In the genomic region with DNA sequence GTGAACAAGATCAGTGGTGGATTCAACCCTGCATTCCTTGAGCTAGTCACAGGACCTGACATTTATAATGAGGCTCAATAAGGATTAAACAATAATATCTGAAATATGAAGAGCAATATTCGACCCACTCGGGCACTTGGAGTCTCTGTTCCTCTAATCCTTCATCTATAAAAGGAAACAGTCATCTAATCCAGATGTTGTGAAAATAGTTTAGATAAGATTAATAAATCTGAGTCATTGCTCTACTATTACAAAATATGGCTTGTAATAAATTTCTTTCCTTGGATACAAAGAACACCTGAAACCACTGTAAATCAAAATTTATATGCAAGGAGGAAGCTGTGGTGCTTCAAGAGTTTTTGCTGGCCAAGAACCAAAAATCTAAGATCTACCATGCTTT, we compare ENCODE assay signal across 18 cellular contexts.
DNase-seq lines count a peak whose midpoint lies in the region; ATAC-seq, FAIRE-seq and TF ChIP-seq lines count a peak whose summit lies in the region.
"Had no signal": no experiment of that assay in that cellular context is flagged by ENCODE, and none has a peak within 500 bp of the region (broad histone marks: within the 10 kb centered on the region; RNA-seq: fewer than 3 reads in every experiment).

No MANE protein-coding gene starts in this region.

- H3K27me3 ChIP-seq in RWPE2 (ENCODE audit: insufficient read depth, poor library complexity, severe bottlenecking) (no peaks in the 10 kb centered on the region), small intestine (ENCODE audit: control insufficient read depth in 2 of 2, insufficient read depth in 2 of 2, low read length in 2 of 2) (no peaks in the 10 kb centered on the region)
- H3K27me3 ChIP-seq: BE2C had no signal

- 15 to 46% (median 33%) methylated on average over 2 of the region's 2 CpGs for WGBS in small intestine, 3 donors

- H3K36me3 ChIP-seq in RWPE2 (ENCODE audit: low read depth) (no peaks in the 10 kb centered on the region), small intestine (ENCODE audit: control insufficient read depth in 2 of 2, insufficient read depth in 2 of 2, low read length in 2 of 2) (no peaks in the 10 kb centered on the region)
- H3K36me3 ChIP-seq: BE2C had no signal

- H3K4me3 ChIP-seq in RWPE2 (ENCODE audit: severe bottlenecking), result no peak overlapping the region
- no peak overlapping the region for H3K4me3 ChIP-seq in fibroblast of pulmonary artery (replicated peaks; ENCODE audit: low read depth, low read length)
- H3K4me3 ChIP-seq in small intestine (ENCODE audit: low read depth in 1 of 2, low read length in 2 of 2), result no peak overlapping the region
- H3K4me3 ChIP-seq: SK-N-MC had no signal

- ATAC-seq in RWPE2 (ENCODE audit: low read depth), result peak; percentile 71
- no peak for ATAC-seq in natural killer cell

- no peak for FAIRE-seq in small intestine (lab: Jason Lieb, UNC)
- FAIRE-seq: GM12891, H1 had no signal

- no peaks in the 10 kb centered on the region for H3K36me3 Mint-ChIP-seq in natural killer cell
- H3K36me3 Mint-ChIP-seq: IgD-negative memory B cell had no signal

- H3K9me3 ChIP-seq in RWPE2 (ENCODE audit: severe bottlenecking) (no peaks in the 10 kb centered on the region), small intestine (ENCODE audit: control insufficient read depth, low read depth) (no peaks in the 10 kb centered on the region)
- H3K9me3 ChIP-seq: BE2C had no signal

- no peaks in the 10 kb centered on the region for H3K27me3 Mint-ChIP-seq in natural killer cell (ENCODE audit: low read depth in 2 of 2)
- H3K27me3 Mint-ChIP-seq: IgD-negative memory B cell had no signal

- H3K27ac ChIP-seq in RWPE2 (ENCODE audit: poor library complexity, severe bottlenecking), result peak overlapping the region; percentile 48
- no peak overlapping the region for H3K27ac ChIP-seq in small intestine (ENCODE audit: low read depth in 1 of 2, low read length in 1 of 2)
- H3K27ac ChIP-seq: SK-N-MC had no signal

- peaks cover 3 to 8% of the 10 kb centered on the region in 2 donors for H3K9me3 Mint-ChIP-seq in natural killer cell
- H3K9me3 Mint-ChIP-seq: CD4-positive, alpha-beta T cell; IgD-negative memory B cell had no signal

- H3K4me3 Mint-ChIP-seq in natural killer cell, result no peak overlapping the region
- H3K4me3 Mint-ChIP-seq: CD4-positive, alpha-beta T cell; IgD-negative memory B cell had no signal

- H3K4me1 ChIP-seq in RWPE2 (ENCODE audit: insufficient read depth, poor library complexity, severe bottlenecking), result peaks cover 14% of the 10 kb centered on the region
- H3K4me1 ChIP-seq in small intestine (ENCODE audit: control insufficient read depth in 2 of 2, insufficient read depth in 1 of 2, low read depth in 1 of 2, low read length in 1 of 2), result no peaks in the 10 kb centered on the region
- H3K4me1 ChIP-seq: BE2C had no signal

- H3K4me1 Mint-ChIP-seq in natural killer cell, result no peaks in the 10 kb centered on the region
- H3K4me1 Mint-ChIP-seq: IgD-negative memory B cell had no signal

- DNase-seq in HCEC 1CT, result peak; percentile 57
- DNase-seq in RWPE2 (ENCODE audit: low spot score), result no peak
- DNase-seq in fibroblast of pulmonary artery (ENCODE audit: low read depth), result peak; percentile 28
- DNase-seq in small intestine, result peak; percentile 37
- DNase-seq in C1 segment of cervical spinal cord (lab: John Stamatoyannopoulos, UW), result no peak
- no peak for DNase-seq in natural killer cell
- no peak for DNase-seq in cerebellar nuclear complex (lab: John Stamatoyannopoulos, UW)
- DNase-seq: BE2C; CD4-positive, alpha-beta T cell; DND-41; NCI-H1694; NCI-H2171 treated with DMSO at 0.1 percent for 48 hours; NCI-H526; SHP77 treated with DMSO at 0.1 percent for 48 hours had no signal

- intact Hi-C loops in natural killer cell (cut with micrococcal nuclease), result no loop called here

- H3K27ac Mint-ChIP-seq in natural killer cell, result no peak overlapping the region
- H3K27ac Mint-ChIP-seq: CD4-positive, alpha-beta T cell; IgD-negative memory B cell had no signal

- TF ChIP-seq CTCF in RWPE2 (IDR thresholded peaks at IDR 0.05; ENCODE audit: poor library complexity, severe bottlenecking) (no peak), fibroblast of pulmonary artery (IDR thresholded peaks at IDR 0.05; ENCODE audit: low read length, missing control alignments) (no peak), natural killer cell (IDR thresholded peaks at IDR 0.05) (no peak)

Comparison
In these comparisons a context has a peak if more than half of its experiments do, and no peak if none do; other contexts are left out.
1. DNase-seq: peak in HCEC 1CT (single experiment), fibroblast of pulmonary artery (single experiment) and small intestine (single experiment); none in RWPE2 (single experiment), C1 segment of cervical spinal cord (0 of 14), natural killer cell (single experiment) and cerebellar nuclear complex (0 of 2).